16 cellular contexts compared by ENCODE assay signal in the genomic region with DNA sequence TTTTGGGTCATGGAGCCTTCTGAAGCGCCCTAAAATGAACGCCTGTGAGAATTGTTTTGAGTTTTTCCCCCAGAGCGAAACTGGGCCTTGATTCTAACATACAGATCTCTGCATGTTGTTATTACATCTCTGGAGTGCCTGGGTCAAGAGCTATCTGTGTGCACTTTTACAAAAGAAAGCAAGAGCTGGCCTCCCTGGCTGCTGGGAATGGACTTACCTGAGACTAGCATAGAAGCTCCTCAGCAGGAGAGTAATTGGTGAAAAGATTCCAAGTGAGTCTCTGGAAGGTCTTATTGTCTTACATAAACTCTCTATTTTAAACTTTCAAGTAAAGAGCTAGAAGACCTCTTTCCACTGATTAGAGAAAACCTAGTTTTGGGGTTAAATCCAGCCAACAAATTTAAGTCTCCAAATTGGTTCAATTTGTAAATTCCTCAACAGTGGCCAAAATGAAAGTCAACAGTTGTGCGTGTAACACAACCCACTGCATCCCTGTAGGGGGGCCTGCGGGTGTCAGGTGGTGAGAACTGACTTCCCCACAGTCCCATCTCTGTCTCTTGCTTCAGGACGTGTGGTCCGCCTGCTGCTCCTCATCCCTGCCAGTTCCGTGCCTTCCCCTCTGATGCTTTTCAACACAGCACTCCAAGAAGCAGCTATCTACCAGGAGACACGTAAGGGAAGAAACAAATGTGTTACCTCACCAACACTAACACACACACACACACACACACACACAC.
DNase-seq lines count a peak whose midpoint lies in the region; ATAC-seq, FAIRE-seq and TF ChIP-seq lines count a peak whose summit lies in the region.
"Had no signal": no experiment of that assay in that cellular context is flagged by ENCODE, and none has a peak within 500 bp of the region (broad histone marks: within the 10 kb centered on the region; RNA-seq: fewer than 3 reads in every experiment).

No MANE protein-coding gene starts in this region.

- no peak for ATAC-seq in body of pancreas
- ATAC-seq in HG02938 (IDR thresholded peaks at IDR 0.05; ENCODE audit: unreplicated experiment) = no peak
- ATAC-seq: GM12878 had no signal

- POLR2A ChIA-PET in H1 (lab: Charles Lee; ENCODE audit: partially characterized antibody) = interaction anchor here (1.3 kb wide), 1 partner anchor 26 kb away, joined by 3 read pairs; no protein-coding TSS in a partner anchor

- H4K20me1 ChIP-seq in H1 (replicated peaks in 1 of 2; ENCODE audit: control insufficient read depth in 1 of 2, insufficient read depth in 2 of 2, low read length in 2 of 2) = no peaks in the 10 kb centered on the region

- H2BK20ac ChIP-seq in H1 (ENCODE audit: low read length) = no peak overlapping the region

- CTCF ChIA-PET in H1 (lab: Charles Lee; ENCODE audit: partially characterized antibody) = interaction anchor here (0.9 to 1.8 kb wide), 4 partner anchors 13 to 143 kb away, joined by 3 to 5 read pairs (median 4); no protein-coding TSS in a partner anchor

- H2BK120ac ChIP-seq in H1 (replicated peaks; ENCODE audit: low read depth, low read length) (peak overlapping the region; percentile 19), mesendoderm (ENCODE audit: low read depth, low read length) (no peak overlapping the region)

- H3K9me3 ChIP-seq in HUES48 (ENCODE audit: control insufficient read depth, insufficient read depth, low read length) (no peaks in the 10 kb centered on the region), H1 (ENCODE audit: insufficient read depth in 2 of 2, low read depth in 1 of 2, low read length in 1 of 2) (peaks cover 2 to 6% of the 10 kb centered on the region in 2 experiments; a peak in 1 of 4 replicates), body of pancreas (no peaks in the 10 kb centered on the region)

- H3K56ac ChIP-seq in H1 (replicated peaks; ENCODE audit: insufficient read length, low read depth, low read length) (no peak overlapping the region), mesendoderm (ENCODE audit: low read length) (no peak overlapping the region)

- WGBS in H1 (ENCODE audit: extremely low coverage in 1 of 2, insufficient coverage in 1 of 2, insufficient read length in 1 of 2, insufficient replicate concordance in 2 of 2, low coverage in 1 of 2, low lambda C conversion rate in 2 of 2, missing lambda C conversion rate in 1 of 2), 2 experiments = 56% methylated on average over 9 of the region's 9 CpGs; no CpG with 5 or more reads in 1 of the 2 experiments
- no CpG with 5 or more reads among the region's 9 CpGs for WGBS in mesendoderm (ENCODE audit: extremely low coverage, insufficient coverage, low lambda C conversion rate)
- 88 to 92% methylated on average over 9 of the region's 9 CpGs for WGBS in body of pancreas, 2 donors

- TF ChIP-seq POLR2A in H1 (IDR thresholded peaks at IDR 0.05; ENCODE audit: control extremely low read depth in 1 of 2, low read depth in 2 of 2, low read length in 2 of 2) (no peak), body of pancreas (IDR thresholded peaks at IDR 0.05) (no peak)

- no peaks in the 10 kb centered on the region for H3K36me3 ChIP-seq in HUES48 (ENCODE audit: control insufficient read depth, insufficient read depth, low read length)
- H3K36me3 ChIP-seq in H1 (ENCODE audit: control insufficient read depth in 2 of 4, insufficient read depth in 4 of 4, low read length in 3 of 4) = no peaks in the 10 kb centered on the region
- no peaks in the 10 kb centered on the region for H3K36me3 ChIP-seq in mesendoderm (ENCODE audit: control insufficient read depth, insufficient read depth, low read length)
- H3K36me3 ChIP-seq in body of pancreas (replicated peaks in 1 of 2; ENCODE audit: insufficient read depth in 1 of 2, low read depth in 2 of 2) = no peaks in the 10 kb centered on the region

- no peak overlapping the region for H2AK5ac ChIP-seq in H1 (ENCODE audit: low read depth, low read length)
- no peak overlapping the region for H2AK5ac ChIP-seq in mesendoderm (ENCODE audit: low read length)

- DNase-seq in H1 (ENCODE audit: low read depth in 1 of 2, low spot score in 2 of 2) = no peak
- DNase-seq in mesendoderm = peak; percentile 18
- no peak for DNase-seq in body of pancreas
- no peak for DNase-seq in cardiac septum (ENCODE audit: low spot score)
- no peak for DNase-seq in SW 1271 (lab: John Stamatoyannopoulos, UW)
- DNase-seq: C1 segment of cervical spinal cord; Calu3; CD4-positive, alpha-beta T cell; DMS 273 treated with DMSO at 0.1 percent for 48 hours; GM23248; HCEC 1CT; HFFc6 had no signal

- H3K79me2 ChIP-seq in H1 (ENCODE audit: control insufficient read depth in 1 of 2, insufficient read depth in 2 of 2, low read length in 2 of 2) (no peaks in the 10 kb centered on the region), mesendoderm (ENCODE audit: control insufficient read depth, insufficient read depth, low read length) (no peaks in the 10 kb centered on the region)

- no peaks in the 10 kb centered on the region for H3K23me2 ChIP-seq in H1 (ENCODE audit: low read depth, low read length)

- H3K23ac ChIP-seq in H1 (ENCODE audit: insufficient read length) (no peak overlapping the region), mesendoderm (ENCODE audit: low read length) (no peak overlapping the region)

- no peak overlapping the region for H3K4ac ChIP-seq in H1 (replicated peaks; ENCODE audit: insufficient read length, low read depth, low read length)
- H3K4ac ChIP-seq in mesendoderm (ENCODE audit: low read depth, low read length) = no peak overlapping the region

- TF ChIP-seq CTCF in H1 (IDR thresholded peaks at IDR 0.05; ENCODE audit: control extremely low read depth in 1 of 3, insufficient read depth in 1 of 3, low read depth in 1 of 3, low read length in 3 of 3) (no peak), body of pancreas (IDR thresholded peaks at IDR 0.05) (no peak)

- H3K9ac ChIP-seq in HUES48 (ENCODE audit: low read depth, low read length) (no peak overlapping the region), H1 (replicated peaks in 1 of 4; ENCODE audit: extremely low read depth in 1 of 4, low read depth in 3 of 4, low read length in 3 of 4) (no peak overlapping the region), mesendoderm (ENCODE audit: low read length) (no peak overlapping the region)
- H3K9ac ChIP-seq: GM23248 had no signal

- H2AFZ ChIP-seq in H1 (ENCODE audit: low read length) = no peak overlapping the region
- H2AFZ ChIP-seq: GM23248 had no signal

- H2BK5ac ChIP-seq in H1 (ENCODE audit: low read depth, low read length) = no peak overlapping the region; the same call in 1 of the 2 replicates
- H2BK5ac ChIP-seq in mesendoderm (ENCODE audit: low read length) = no peak overlapping the region

- peak overlapping the region; percentile 6 for H4K5ac ChIP-seq in H1 (ENCODE audit: insufficient read length, low read depth, low read length)
- H4K5ac ChIP-seq in mesendoderm (ENCODE audit: low read length) = no peak overlapping the region

- H4K8ac ChIP-seq in H1 (ENCODE audit: extremely low read depth, insufficient read depth, low read length) (no peak overlapping the region), mesendoderm (ENCODE audit: low read depth, low read length) (no peak overlapping the region)

- peaks cover 4% of the 10 kb centered on the region; the same call in 1 of the 2 replicates for H3K27me3 ChIP-seq in HUES48 (ENCODE audit: control insufficient read depth, insufficient read depth, low read length)
- peaks cover 0 to 3% (median 0%) of the 10 kb centered on the region in 4 experiments; a peak in 1 of 7 replicates for H3K27me3 ChIP-seq in H1 (replicated peaks in 1 of 4; ENCODE audit: control insufficient read depth in 3 of 4, extremely low read depth in 1 of 4, insufficient read depth in 3 of 4, low read length in 3 of 4)
- H3K27me3 ChIP-seq in mesendoderm (ENCODE audit: insufficient read depth, low read length, poor library complexity) = no peaks in the 10 kb centered on the region
- no peaks in the 10 kb centered on the region for H3K27me3 ChIP-seq in body of pancreas

- peak overlapping the region; percentile 68; the same call in 1 of the 2 replicates for H2BK12ac ChIP-seq in H1 (ENCODE audit: low read depth, low read length)

- no peak overlapping the region for H3K14ac ChIP-seq in H1 (ENCODE audit: insufficient read length)

- no peak for TF ChIP-seq EP300 in H1 (IDR thresholded peaks at IDR 0.05; ENCODE audit: borderline replicate concordance in 1 of 2, low read depth in 2 of 2, low read length in 2 of 2)

- no peak for TF ChIP-seq RAD21 in H1 (IDR thresholded peaks at IDR 0.05 in 1 of 2, conservative IDR thresholded peaks at IDR 0.05 in 1 of 2; ENCODE audit: low read depth in 2 of 2, low read length in 2 of 2)

- peak; percentile 19 for FAIRE-seq in H1 (lab: Jason Lieb, UNC)
- FAIRE-seq: A204.1, GM12878 had no signal

- H3K18ac ChIP-seq in H1 (ENCODE audit: extremely low read depth, low read length) (peak overlapping the region; percentile 66; the same call in 1 of the 2 replicates), mesendoderm (ENCODE audit: low read length) (no peak overlapping the region)

- intact Hi-C loops in body of pancreas (cut with DNase I) = no loop called here
- intact Hi-C loops in cardiac septum (cut with DNase I) = no loop called here

- H3K79me1 ChIP-seq in H1 (ENCODE audit: low read depth, low read length) = no peaks in the 10 kb centered on the region
- no peaks in the 10 kb centered on the region for H3K79me1 ChIP-seq in mesendoderm (ENCODE audit: low read length)

- H3K4me1 ChIP-seq in HUES48 (ENCODE audit: control insufficient read depth, insufficient read depth, low read length) (peaks cover 18% of the 10 kb centered on the region), H1 (replicated peaks in 1 of 4; ENCODE audit: control insufficient read depth in 3 of 4, insufficient read depth in 4 of 4, low read length in 3 of 4) (peaks cover 6 to 17% (median 10%) of the 10 kb centered on the region in 4 experiments), mesendoderm (ENCODE audit: control insufficient read depth, low read depth, low read length) (no peaks in the 10 kb centered on the region), body of pancreas (no peaks in the 10 kb centered on the region)

- peak overlapping the region; percentile 69 for H4K91ac ChIP-seq in H1 (replicated peaks; ENCODE audit: insufficient read length, low read length)

- H3K4me2 ChIP-seq in H1 (ENCODE audit: insufficient read depth in 1 of 2, low read depth in 2 of 2, low read length in 2 of 2) (peak overlapping the region; percentile 33 to 45; a peak in 2 of 4 replicates), mesendoderm (ENCODE audit: low read length) (no peak overlapping the region)

- H3K4me3 ChIP-seq in HUES48 (ENCODE audit: low read depth, low read length) (0 out of 2 replicates have a peak overlapping the region, but pooled peaks have one; percentile 5), H1 (ENCODE audit: extremely low read depth in 1 of 4, insufficient read depth in 2 of 4, low read depth in 3 of 4, low read length in 4 of 4) (peak overlapping the region in 1 of 4 experiments; percentile 4; a peak in 1 of 8 replicates), mesendoderm (ENCODE audit: low read length) (no peak overlapping the region), body of pancreas (no peak overlapping the region)
- H3K4me3 ChIP-seq: GM12878, GM23248 had no signal

- H3K27ac ChIP-seq in HUES48 (ENCODE audit: low read depth, low read length) (peak overlapping the region; percentile 63), H1 (ENCODE audit: low read depth, low read length) (no peak overlapping the region), mesendoderm (ENCODE audit: low read depth, low read length) (no peak overlapping the region), body of pancreas (no peak overlapping the region)
- H3K27ac ChIP-seq: GM23248 had no signal

- H2BK15ac ChIP-seq in H1 (ENCODE audit: low read length) (peak overlapping the region; percentile 10; the same call in 1 of the 2 replicates), mesendoderm (replicated peaks; ENCODE audit: low read depth) (no peak overlapping the region)
